19 cellular contexts compared by ENCODE assay signal in the genomic region with DNA sequence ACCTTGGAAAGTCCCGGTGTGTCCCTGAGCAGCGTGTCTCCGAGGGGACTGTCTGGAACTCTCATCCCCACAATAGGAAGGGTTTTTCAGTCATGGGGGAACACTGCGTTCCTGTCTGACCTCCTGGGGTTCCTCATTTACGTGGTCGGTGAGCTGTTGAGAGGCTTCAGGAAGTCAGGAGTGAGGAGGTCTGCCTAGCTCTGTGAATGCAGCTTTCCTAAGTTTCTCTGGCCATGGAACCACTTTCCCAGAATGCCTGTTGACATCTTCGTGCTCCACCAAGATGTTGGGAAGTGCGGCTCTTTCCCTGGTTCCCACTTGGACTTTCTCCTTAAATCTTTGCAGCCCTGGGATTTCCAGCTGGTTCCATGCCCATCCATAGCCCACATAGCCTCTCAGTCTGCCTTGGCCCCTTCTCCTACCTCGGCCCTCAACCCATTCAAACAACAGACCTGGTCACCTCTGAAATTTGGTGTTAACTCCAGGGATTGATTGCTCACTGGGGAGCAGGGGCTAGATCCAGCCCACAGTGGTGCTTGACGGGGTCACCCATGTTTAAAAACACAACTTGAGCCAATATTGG. TPM values are rescaled to one million over a fixed set of nuclear protein-coding genes. Genes with fewer than 3 reads are reported as not detected.
DNase-seq lines count a peak whose midpoint lies in the region; ATAC-seq, FAIRE-seq and TF ChIP-seq lines count a peak whose summit lies in the region.
"Had no signal": no experiment of that assay in that cellular context is flagged by ENCODE, and none has a peak within 500 bp of the region (broad histone marks: within the 10 kb centered on the region; RNA-seq: fewer than 3 reads in every experiment).

No MANE protein-coding gene starts in this region.

- H3K27ac Mint-ChIP-seq in stimulated activated naive CD8-positive, alpha-beta T cell treated with anti-CD3 and anti-CD28 coated beads, Interleukin-15, Interleukin-2, amounts not matched to agents 100 ng/mL and 50 ng/mL, for 24 hours = peak overlapping the region; percentile 10
- H3K27ac Mint-ChIP-seq in WTC11 (peak overlapping the region; percentile 63), progenitor cell of endocrine pancreas (no peak overlapping the region)

- no peaks in the 10 kb centered on the region for H3K9me3 Mint-ChIP-seq in stimulated activated naive CD8-positive, alpha-beta T cell treated with anti-CD3 and anti-CD28 coated beads, Interleukin-15, Interleukin-2, amounts not matched to agents 100 ng/mL and 50 ng/mL, for 24 hours
- H3K9me3 Mint-ChIP-seq in WTC11 (no peaks in the 10 kb centered on the region; the same call in 1 of the 2 replicates), progenitor cell of endocrine pancreas (ENCODE audit: low read depth) (no peaks in the 10 kb centered on the region)

- POLR2A ChIA-PET in WTC11 (lab: Charles Lee) (interaction anchor here (0.7 to 2.0 kb wide), 2 partner anchors 9 to 44 kb away, joined by 3 to 8 read pairs; no protein-coding TSS in a partner anchor), H1 (lab: Charles Lee; ENCODE audit: partially characterized antibody) (interaction anchor here (0.6 to 17.1 kb wide), 7 partner anchors 10 to 823 kb away, joined by 3 to 520 read pairs (median 4); a partner anchor contains a TSS)

- peaks cover 13 to 98% (median 74%) of the 10 kb centered on the region in 4 experiments; a peak in 7 of 8 replicates for H3K36me3 ChIP-seq in H1 (ENCODE audit: control insufficient read depth in 2 of 4, insufficient read depth in 4 of 4, low read length in 3 of 4)

- H3K4me3 ChIP-seq in H1 (ENCODE audit: extremely low read depth in 1 of 4, insufficient read depth in 2 of 4, low read depth in 3 of 4, low read length in 4 of 4) = no peak overlapping the region

- H3K4me1 ChIP-seq in H1 (replicated peaks in 1 of 4; ENCODE audit: control insufficient read depth in 3 of 4, insufficient read depth in 4 of 4, low read length in 3 of 4) = peaks cover 0 to 2% (median 0%) of the 10 kb centered on the region in 4 experiments; a peak in 2 of 7 replicates

- H3K56ac ChIP-seq in H1 (replicated peaks; ENCODE audit: insufficient read length, low read depth, low read length) = no peak overlapping the region

- peaks cover 4% of the 10 kb centered on the region; the same call in 1 of the 2 replicates for H3K79me1 ChIP-seq in H1 (ENCODE audit: low read depth, low read length)

- no peak for DNase-seq in stimulated activated naive CD8-positive, alpha-beta T cell treated with anti-CD3 and anti-CD28 coated beads, Interleukin-15, Interleukin-2, amounts not matched to agents 100 U/mL and 50 U/mL, for 24 hours
- DNase-seq in WTC11 (ENCODE audit: low spot score) (no peak), H1 (ENCODE audit: low read depth in 1 of 2, low spot score in 2 of 2) (no peak), progenitor cell of endocrine pancreas (ENCODE audit: low spot score, unreplicated experiment) (no peak)
- DNase-seq in stimulated activated CD4-positive, alpha-beta T cell treated with anti-CD3 and anti-CD28 coated beads, Interleukin-1b, Interleukin-23, amount 100 ng/mL, for 48 hours = no peak
- DNase-seq: Calu3; CD4-positive, CD25-positive, alpha-beta regulatory T cell; DMS53; HCEC 1CT; NCI-H1417 treated with DMSO at 0.1 percent for 48 hours; NCI-H1930; NCI-H748 treated with DMSO at 0.1 percent for 48 hours; OCI-M1; RPMI8226 had no signal

- no peak overlapping the region for H3K14ac ChIP-seq in H1 (ENCODE audit: insufficient read length)

- ATAC-seq in stimulated activated naive CD8-positive, alpha-beta T cell treated with anti-CD3 and anti-CD28 coated beads, Interleukin-15, Interleukin-2, amounts not matched to agents 100 U/mL and 50 U/mL, for 24 hours = no peak
- ATAC-seq in WTC11 (peak; percentile 24; the same call in 1 of the 2 replicates), GM18907 (IDR thresholded peaks at IDR 0.05; ENCODE audit: unreplicated experiment) (no peak), HG02588 (IDR thresholded peaks at IDR 0.05; ENCODE audit: unreplicated experiment) (no peak)

- H3K23ac ChIP-seq in H1 (ENCODE audit: insufficient read length) = no peak overlapping the region

- H3K27ac ChIP-seq in H1 (ENCODE audit: low read depth, low read length) = no peak overlapping the region
- H3K27ac ChIP-seq: HL-60 had no signal

- peak overlapping the region; percentile 35; the same call in 1 of the 2 replicates for H2BK5ac ChIP-seq in H1 (ENCODE audit: low read depth, low read length)

- no peak overlapping the region for H2AFZ ChIP-seq in H1 (ENCODE audit: low read length)

- no peaks in the 10 kb centered on the region for H3K4me1 Mint-ChIP-seq in stimulated activated naive CD8-positive, alpha-beta T cell treated with anti-CD3 and anti-CD28 coated beads, Interleukin-15, Interleukin-2, amounts not matched to agents 100 ng/mL and 50 ng/mL, for 24 hours (ENCODE audit: low read depth)
- H3K4me1 Mint-ChIP-seq in WTC11 (peaks cover 19% of the 10 kb centered on the region), progenitor cell of endocrine pancreas (ENCODE audit: low read depth) (no peaks in the 10 kb centered on the region)

- no peak for FAIRE-seq in H1 (lab: Jason Lieb, UNC)
- FAIRE-seq: HTR-8/SVneo had no signal

- H3K79me2 ChIP-seq in H1 (ENCODE audit: control insufficient read depth in 1 of 2, insufficient read depth in 2 of 2, low read length in 2 of 2) = peaks cover 0 to 29% of the 10 kb centered on the region in 2 experiments; a peak in 2 of 4 replicates

- H2BK20ac ChIP-seq in H1 (ENCODE audit: low read length) = no peak overlapping the region

- CTCF ChIA-PET in WTC11 (lab: Charles Lee) = no interaction called here
- CTCF ChIA-PET in H1 (lab: Charles Lee; ENCODE audit: partially characterized antibody) = interaction anchor here (0.9 to 1.2 kb wide), 3 partner anchors 11 to 45 kb away, joined by 3 to 6 read pairs (median 3); no protein-coding TSS in a partner anchor

- H3K27me3 ChIP-seq in H1 (replicated peaks in 1 of 4; ENCODE audit: control insufficient read depth in 3 of 4, extremely low read depth in 1 of 4, insufficient read depth in 3 of 4, low read length in 3 of 4) = no peaks in the 10 kb centered on the region

- peaks cover 10 to 11% of the 10 kb centered on the region in 2 experiments for H4K20me1 ChIP-seq in H1 (replicated peaks in 1 of 2; ENCODE audit: control insufficient read depth in 1 of 2, insufficient read depth in 2 of 2, low read length in 2 of 2)

- H3K9me3 ChIP-seq in H1 (ENCODE audit: insufficient read depth in 2 of 2, low read depth in 1 of 2, low read length in 1 of 2) = no peaks in the 10 kb centered on the region

- no peak overlapping the region for H3K18ac ChIP-seq in H1 (ENCODE audit: extremely low read depth, low read length)

- H3K36me3 Mint-ChIP-seq in stimulated activated naive CD8-positive, alpha-beta T cell treated with anti-CD3 and anti-CD28 coated beads, Interleukin-15, Interleukin-2, amounts not matched to agents 100 ng/mL and 50 ng/mL, for 24 hours (ENCODE audit: low read depth) = peaks cover 84% of the 10 kb centered on the region
- peaks cover 90% of the 10 kb centered on the region for H3K36me3 Mint-ChIP-seq in WTC11
- H3K36me3 Mint-ChIP-seq in progenitor cell of endocrine pancreas (ENCODE audit: insufficient read depth) = peaks cover 35% of the 10 kb centered on the region

- H2BK120ac ChIP-seq in H1 (replicated peaks; ENCODE audit: low read depth, low read length) = no peak overlapping the region

- WGBS in H1 (ENCODE audit: extremely low coverage in 1 of 2, insufficient coverage in 1 of 2, insufficient read length in 1 of 2, insufficient replicate concordance in 2 of 2, low coverage in 1 of 2, low lambda C conversion rate in 2 of 2, missing lambda C conversion rate in 1 of 2), 2 experiments = 81% methylated on average over 10 of the region's 10 CpGs; no CpG with 5 or more reads in 1 of the 2 experiments

- no peak overlapping the region for H2AK5ac ChIP-seq in H1 (ENCODE audit: low read depth, low read length)

- H3K4me2 ChIP-seq in H1 (ENCODE audit: insufficient read depth in 1 of 2, low read depth in 2 of 2, low read length in 2 of 2) = 0 out of 4 replicates have a peak overlapping the region, but pooled peaks of 1 of the 2 experiments have one; percentile 13

- no peak overlapping the region for H2BK12ac ChIP-seq in H1 (ENCODE audit: low read depth, low read length)

- peaks cover 8% of the 10 kb centered on the region; the same call in 1 of the 2 replicates for H3K23me2 ChIP-seq in H1 (ENCODE audit: low read depth, low read length)

- TF ChIP-seq POLR2A in H1 (IDR thresholded peaks at IDR 0.05; ENCODE audit: control extremely low read depth in 1 of 2, low read depth in 2 of 2, low read length in 2 of 2) = no peak

- TF ChIP-seq EP300 in H1 (IDR thresholded peaks at IDR 0.05; ENCODE audit: borderline replicate concordance in 1 of 2, low read depth in 2 of 2, low read length in 2 of 2) = no peak

- no peak overlapping the region for H3K4ac ChIP-seq in H1 (replicated peaks; ENCODE audit: insufficient read length, low read depth, low read length)

- H4K5ac ChIP-seq in H1 (ENCODE audit: insufficient read length, low read depth, low read length) = no peak overlapping the region

- no peaks in the 10 kb centered on the region for H3K27me3 Mint-ChIP-seq in stimulated activated naive CD8-positive, alpha-beta T cell treated with anti-CD3 and anti-CD28 coated beads, Interleukin-15, Interleukin-2, amounts not matched to agents 100 ng/mL and 50 ng/mL, for 24 hours
- H3K27me3 Mint-ChIP-seq in WTC11 (ENCODE audit: low read depth) = no peaks in the 10 kb centered on the region
- H3K27me3 Mint-ChIP-seq in progenitor cell of endocrine pancreas = no peaks in the 10 kb centered on the region
- H3K27me3 Mint-ChIP-seq: CD4-positive, CD25-positive, alpha-beta regulatory T cell had no signal

- no peak overlapping the region for H3K4me3 Mint-ChIP-seq in stimulated activated naive CD8-positive, alpha-beta T cell treated with anti-CD3 and anti-CD28 coated beads, Interleukin-15, Interleukin-2, amounts not matched to agents 100 ng/mL and 50 ng/mL, for 24 hours
- H3K4me3 Mint-ChIP-seq in WTC11 (no peak overlapping the region), progenitor cell of endocrine pancreas (ENCODE audit: low read depth) (no peak overlapping the region)
- H3K4me3 Mint-ChIP-seq: CD4-positive, CD25-positive, alpha-beta regulatory T cell had no signal

- no peak overlapping the region for H3K9ac ChIP-seq in H1 (replicated peaks in 1 of 4; ENCODE audit: extremely low read depth in 1 of 4, low read depth in 3 of 4, low read length in 3 of 4)

- H2BK15ac ChIP-seq in H1 (ENCODE audit: low read length) = no peak overlapping the region

- no peak for TF ChIP-seq CTCF in WTC11 (IDR thresholded peaks at IDR 0.05)
- no peak for TF ChIP-seq CTCF in H1 (IDR thresholded peaks at IDR 0.05; ENCODE audit: control extremely low read depth in 1 of 3, insufficient read depth in 1 of 3, low read depth in 1 of 3, low read length in 3 of 3)
- TF ChIP-seq CTCF in progenitor cell of endocrine pancreas (IDR thresholded peaks at IDR 0.05; ENCODE audit: unreplicated experiment) = no peak

- H4K8ac ChIP-seq in H1 (ENCODE audit: extremely low read depth, insufficient read depth, low read length) = no peak overlapping the region

- no peak for TF ChIP-seq RAD21 in H1 (IDR thresholded peaks at IDR 0.05 in 1 of 2, conservative IDR thresholded peaks at IDR 0.05 in 1 of 2; ENCODE audit: low read depth in 2 of 2, low read length in 2 of 2)

- no peak overlapping the region for H4K91ac ChIP-seq in H1 (replicated peaks; ENCODE audit: insufficient read length, low read length)

RNA-seq across cellular contexts. Expression of a gene that starts 27.2 kb away (rescaled TPM):
- 169 to 240 TPM (median 173 TPM) in 3 replicates for total RNA-seq in WTC11 (2021)
- 317 and 341 TPM in 2 replicates for total RNA-seq in H1 (2021; fragmentation: NEBNext Ultra II Directional; extraction: Animal tissue kit (Norgen Biotek cat#: 25700))
- 204 and 233 TPM in 2 replicates for polyA plus RNA-seq in H1 (2011; rRNA removed)
- polyA plus RNA-seq in H1 (2011; cell fraction: cytosol; rRNA removed) = 315 TPM
- polyA plus RNA-seq in H1 (2011; cell fraction: nucleus; rRNA removed) = 116 TPM
- 239 to 279 TPM (median 247 TPM) in 4 replicates for polyA plus RNA-seq in H1 (2012, experiment 1 of 2)
- polyA plus RNA-seq in H1 (2012, experiment 2 of 2) = 169 TPM
- 140 TPM for polyA plus RNA-seq in H1 (2013, experiment 1 of 2)
- polyA plus RNA-seq in H1 (2013, experiment 2 of 2) = 141 TPM
- polyA minus RNA-seq in H1 (2011; rRNA and poly(A)+ RNA removed) = 229 and 231 TPM in 2 replicates
- polyA minus RNA-seq in H1 (2011; cell fraction: cytosol; rRNA and poly(A)+ RNA removed) = 138 TPM
- 122 TPM for polyA minus RNA-seq in H1 (2011; cell fraction: nucleus; rRNA and poly(A)+ RNA removed)
- 67.4 and 73.2 TPM in 2 replicates for total RNA-seq in progenitor cell of endocrine pancreas
